Comparison of ENCODE assay signal across 1 cellular context in the genomic region with DNA sequence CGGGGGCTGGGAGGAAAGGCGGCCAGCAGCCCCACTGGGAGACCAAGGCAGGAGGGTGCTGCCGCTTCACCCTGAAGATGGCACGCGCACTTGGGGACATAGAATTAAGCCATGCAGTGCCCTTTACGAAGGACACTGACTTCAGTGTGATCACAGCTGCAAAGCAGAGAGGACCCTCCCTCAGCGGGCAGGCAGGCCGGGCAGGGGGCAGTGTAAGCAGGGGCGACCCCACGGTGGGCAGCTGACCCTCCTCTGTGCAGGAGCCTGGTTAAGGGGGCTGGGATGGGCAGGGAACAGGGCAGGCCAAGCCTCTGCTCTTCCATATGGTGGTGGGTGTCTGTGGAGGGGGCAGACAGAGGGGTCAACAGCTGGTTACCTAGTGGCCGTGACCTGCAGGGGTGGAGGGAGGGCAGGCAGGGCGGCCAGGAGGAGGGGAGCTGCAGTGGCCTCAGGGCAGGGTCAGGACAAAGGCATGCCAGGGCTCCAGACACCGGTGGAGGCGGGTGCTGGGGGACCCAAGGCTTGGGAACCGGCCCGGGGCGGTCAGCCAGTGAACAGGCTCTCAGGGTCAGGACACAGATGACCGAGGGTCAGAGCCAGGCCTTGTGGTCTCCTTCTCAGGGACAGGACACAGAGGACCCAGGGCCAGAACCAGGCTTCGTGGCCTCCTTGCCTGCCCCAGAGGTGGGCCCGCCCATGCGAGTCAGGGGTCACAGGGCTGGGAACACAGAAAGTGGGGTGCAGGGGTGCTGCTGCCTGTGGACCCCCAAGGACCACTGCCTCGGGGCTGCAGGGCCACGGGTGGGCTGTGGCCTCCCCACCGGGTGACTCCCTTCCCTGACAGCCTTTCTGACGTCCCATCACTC.
A peak's percentile ranks its signal among the peaks of the same experiment; 100 is the strongest.
TF ChIP-seq lines count a peak whose summit lies in the region.

No MANE protein-coding gene starts in this region.

TF ChIP-seq in HepG2, 621 proteins besides CTCF, POLR2A, EP300 and RAD21 (continued from another document):
- TF ChIP-seq PCBP1 (IDR thresholded peaks at IDR 0.05; ENCODE audit: borderline replicate concordance, low read depth, low read length) (0 out of 2 replicates have a peak, but pooled peaks have one; percentile 39), ZNF431 (CRISPR knock-in tag; IDR thresholded peaks at IDR 0.05; ENCODE audit: borderline replicate concordance, low read depth) (no peak), THRA (CRISPR knock-in tag; IDR thresholded peaks at IDR 0.05; ENCODE audit: borderline replicate concordance) (peak; percentile 21; the same call in 1 of the 2 replicates), ZNF670 (CRISPR knock-in tag; IDR thresholded peaks at IDR 0.05; ENCODE audit: borderline replicate concordance) (no peak), ARHGAP35 (CRISPR knock-in tag; IDR thresholded peaks at IDR 0.05; ENCODE audit: borderline replicate concordance) (no peak), ZNF792 (CRISPR knock-in tag; IDR thresholded peaks at IDR 0.05) (no peak), ZNF207 (IDR thresholded peaks at IDR 0.05; ENCODE audit: borderline replicate concordance) (no peak), KAT2B (IDR thresholded peaks at IDR 0.05; ENCODE audit: borderline replicate concordance, low read depth, low read length) (no peak)
- TF ChIP-seq, protein P1, sequence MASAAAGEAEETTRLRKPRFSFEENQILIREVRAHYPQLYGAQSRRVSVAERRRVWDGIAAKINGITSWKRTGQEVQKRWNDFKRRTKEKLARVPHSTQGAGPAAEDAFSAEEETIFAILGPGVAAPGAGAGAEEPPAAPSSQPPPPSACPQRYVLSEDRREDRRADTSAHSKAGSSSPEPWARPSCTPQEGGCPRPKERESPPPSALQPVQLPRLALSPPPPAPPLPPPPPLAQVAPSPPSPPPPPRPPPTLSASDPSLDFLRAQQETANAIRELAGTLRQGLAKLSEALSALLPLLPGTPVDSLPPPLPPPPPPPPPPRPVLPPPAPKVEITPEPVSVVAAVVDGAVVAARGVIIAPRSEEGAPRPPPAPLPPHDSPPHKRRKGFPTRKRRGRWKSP (CRISPR knock-in tag; IDR thresholded peaks at IDR 0.05): no peak
